27 cellular contexts compared by ENCODE assay signal in genomic region chr10:75302029-75302428, GRCh38.
"Had no signal": no experiment of that assay in that cellular context is flagged by ENCODE, and none has a peak within 500 bp of the region (broad histone marks: within the 10 kb centered on the region; RNA-seq: fewer than 3 reads in every experiment).

No MANE protein-coding gene starts in this region.

- H3K4me2 ChIP-seq: neural progenitor cell, smooth muscle cell had no signal

- ATAC-seq: natural killer cell; psoas muscle; right cardiac atrium; sciatic nerve; stimulated activated naive B cell treated with anti-CD40 and anti-IgM and Interleukin-4, amounts not matched to agents 10 μg/mL and 1 μg/mL and 100 μg/mL, for 72 hours had no signal

- H3K27ac ChIP-seq: neural progenitor cell, ovary, parathyroid adenoma, psoas muscle, skin epidermis, spleen, stomach, thoracic aorta, thyroid gland, tibial nerve, upper lobe of left lung, vagina had no signal

- H2AFZ ChIP-seq: neural progenitor cell, parathyroid adenoma had no signal

- H3K79me2 ChIP-seq: parathyroid adenoma had no signal

- H3K36me3 ChIP-seq: neural progenitor cell, ovary, spleen, stomach, thoracic aorta, thyroid gland, tibial nerve, upper lobe of left lung, vagina had no signal

- H3K4me3 ChIP-seq: neural progenitor cell, ovary, psoas muscle, skin epidermis, smooth muscle cell, spleen, stomach, thoracic aorta, thyroid gland, tibial nerve, upper lobe of left lung, vagina had no signal

- H3K27me3 ChIP-seq: ovary, spleen, stomach, thyroid gland, tibial nerve, upper lobe of left lung, vagina had no signal

- H3K9ac ChIP-seq: neural progenitor cell, parathyroid adenoma had no signal

- H3K9me3 ChIP-seq: ovary, psoas muscle, thoracic aorta, thyroid gland, upper lobe of left lung, vagina had no signal

- H3K4me1 ChIP-seq: neural progenitor cell, psoas muscle, spleen, stomach, thyroid gland, tibial nerve, vagina had no signal

- FAIRE-seq: urothelium cell line had no signal

- DNase-seq: natural killer cell; occipital lobe; ovary; posterior cingulate gyrus; psoas muscle; right cardiac atrium; spleen; stimulated activated CD4-positive, alpha-beta T cell treated with anti-CD3 and anti-CD28 coated beads, Interleukin-12 subunit alpha, Interleukin-12 subunit beta, amount 100 ng/mL, for 4 hours; stimulated activated CD4-positive, alpha-beta T cell treated with anti-CD3 and anti-CD28 coated beads, Interleukin-1b, Interleukin-23, amount 100 ng/mL, for 48 hours; stimulated activated CD4-positive, alpha-beta T cell treated with anti-CD3 and anti-CD28 coated beads, Interleukin-4, amount 100 ng/mL, for 1 hour; stimulated activated CD4-positive, alpha-beta T cell treated with anti-CD3 and anti-CD28 coated beads, Interleukin-4, amount 100 ng/mL, for 4 hours; stimulated activated CD8-positive, alpha-beta memory T cell treated with anti-CD3 and anti-CD28 coated beads, Interleukin-4, amount 100 ng/mL, for 48 hours; stimulated activated naive B cell treated with anti-CD40 and anti-IgM and Interleukin-4, amounts not matched to agents 10 μg/mL and 1 μg/mL and 100 μg/mL, for 72 hours; stimulated activated naive CD4-positive, alpha-beta T cell treated with Interleukin-2 at 50 U/mL for 16 hours; stomach; thyroid gland; trophoblast cell; upper lobe of left lung had no signal
